ENCODE assay signal across 22 cellular contexts in the genomic region with DNA sequence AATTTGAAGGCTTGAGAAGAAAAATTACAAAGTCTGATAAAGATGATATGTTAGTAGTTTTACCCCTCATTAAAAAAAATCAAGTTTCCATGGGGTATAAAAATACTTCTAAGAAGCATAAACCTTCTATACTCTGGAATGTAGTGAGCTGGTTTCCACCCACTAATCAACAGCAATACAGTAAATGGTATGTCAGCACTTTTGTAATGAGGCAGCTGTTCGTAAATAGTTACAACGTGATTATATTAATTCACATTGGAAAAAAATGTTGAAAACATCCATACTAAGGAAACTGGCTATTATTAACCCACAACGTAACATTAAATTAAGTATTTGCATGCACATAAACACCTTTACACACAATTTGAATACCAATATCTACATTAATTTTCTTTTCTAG.
DNase-seq lines count a peak whose midpoint lies in the region; ATAC-seq, FAIRE-seq and TF ChIP-seq lines count a peak whose summit lies in the region.
"Had no signal": no experiment of that assay in that cellular context is flagged by ENCODE, and none has a peak within 500 bp of the region (broad histone marks: within the 10 kb centered on the region; RNA-seq: fewer than 3 reads in every experiment).

No MANE protein-coding gene starts in this region.

- no peak overlapping the region for H2AFZ ChIP-seq in IMR-90 (replicated peaks; ENCODE audit: low read length, poor library complexity)
- H2AFZ ChIP-seq in K562 (ENCODE audit: low read depth, low read length) = no peak overlapping the region

- no peak overlapping the region for H3K23ac ChIP-seq in IMR-90 (ENCODE audit: low read depth, low read length)

- H3K4me2 ChIP-seq in A549 (no peak overlapping the region), IMR-90 (ENCODE audit: low read depth, low read length) (no peak overlapping the region), K562 (ENCODE audit: insufficient read depth, low read length) (no peak overlapping the region)
- H3K4me2 ChIP-seq: BLaER1 treated with 17β-estradiol and CSF1 and Interleukin-3, amounts not matched to agents 10 nM and 100 nM had no signal

- dilution Hi-C loops in IMR-90 (cut with HindIII; ENCODE audit: low sequenced_read_pairs, unreplicated experiment) = no loop called here

- H4K20me1 ChIP-seq in IMR-90 (ENCODE audit: insufficient read depth, low read length) (no peaks in the 10 kb centered on the region), K562 (replicated peaks; ENCODE audit: control insufficient read depth, insufficient read depth, low read length) (no peaks in the 10 kb centered on the region)
- H4K20me1 ChIP-seq: BLaER1 treated with 17β-estradiol and CSF1 and Interleukin-3, amounts not matched to agents 10 nM and 100 nM had no signal

- H3K14ac ChIP-seq in IMR-90 (replicated peaks; ENCODE audit: low read depth, low read length) = no peak overlapping the region

- no peak overlapping the region for H3K9ac ChIP-seq in IMR-90 (ENCODE audit: low read depth, low read length)
- H3K9ac ChIP-seq in K562 (ENCODE audit: insufficient read depth in 1 of 2, low read depth in 2 of 2, low read length in 2 of 2) = no peak overlapping the region
- H3K9ac ChIP-seq: BLaER1 treated with 17β-estradiol and CSF1 and Interleukin-3, amounts not matched to agents 10 nM and 100 nM had no signal

- in situ Hi-C loops in IMR-90 (cut with MboI; ENCODE audit: low sequenced_read_pairs) (no loop called here), K562 (cut with MboI) (no loop called here)

- TF ChIP-seq CTCF in A549 (IDR thresholded peaks at IDR 0.05) (no peak), IMR-90 (conservative IDR thresholded peaks at IDR 0.05; ENCODE audit: low read depth, low read length) (no peak), K562 (IDR thresholded peaks at IDR 0.05 in 2 of 3, conservative IDR thresholded peaks at IDR 0.05 in 1 of 3; ENCODE audit: insufficient read depth in 2 of 3, low read depth in 1 of 3, low read length in 3 of 3) (no peak), stomach (IDR thresholded peaks at IDR 0.05) (no peak), GM10248 (IDR thresholded peaks at IDR 0.05; ENCODE audit: control extremely low read depth, extremely low read depth, low read depth, missing control alignments) (no peak)

- no peak overlapping the region for H3K18ac ChIP-seq in IMR-90 (ENCODE audit: low read depth, low read length)

- WGBS in A549 (ENCODE audit: missing lambda C conversion rate) = 29% methylated on average over 3 of the region's 3 CpGs
- no CpG with 5 or more reads among the region's 3 CpGs for WGBS in IMR-90 (ENCODE audit: extremely low coverage in 2 of 2, insufficient read length in 1 of 2), 2 experiments
- 3% methylated on average over 3 of the region's 3 CpGs for WGBS in K562 (ENCODE audit: insufficient coverage, low coverage, missing lambda C conversion rate)
- WGBS in stomach, 5 donors = 57 to 72% (median 69%) methylated on average over 3 of the region's 3 CpGs

- no peak overlapping the region for H2BK15ac ChIP-seq in IMR-90 (ENCODE audit: low read depth, low read length)

- H2AK5ac ChIP-seq in IMR-90 (ENCODE audit: low read depth, low read length) = no peak overlapping the region

- no peak overlapping the region for H2BK5ac ChIP-seq in IMR-90 (ENCODE audit: low read depth, low read length, poor library complexity, severe bottlenecking)

- no peak for TF ChIP-seq POLR2A in A549 (IDR thresholded peaks at IDR 0.05; ENCODE audit: low read length)
- no peak for TF ChIP-seq POLR2A in IMR-90 (IDR thresholded peaks at IDR 0.05; ENCODE audit: low read depth, low read length)
- TF ChIP-seq POLR2A in K562 (conservative IDR thresholded peaks at IDR 0.05) = no peak
- TF ChIP-seq POLR2A in stomach (IDR thresholded peaks at IDR 0.05) = no peak

- H3K36me3 ChIP-seq in IMR-90 (ENCODE audit: control insufficient read depth, insufficient read depth, low read length) (no peaks in the 10 kb centered on the region), K562 (ENCODE audit: control insufficient read depth, insufficient read depth, low read length) (no peaks in the 10 kb centered on the region), stomach (no peaks in the 10 kb centered on the region)
- H3K36me3 ChIP-seq: BLaER1 treated with 17β-estradiol and CSF1 and Interleukin-3, amounts not matched to agents 10 nM and 100 nM had no signal

- no peak overlapping the region for H4K5ac ChIP-seq in IMR-90 (ENCODE audit: low read depth, low read length)

- no peaks in the 10 kb centered on the region for H3K9me1 ChIP-seq in IMR-90 (ENCODE audit: insufficient read depth, low read length)
- no peaks in the 10 kb centered on the region for H3K9me1 ChIP-seq in K562 (ENCODE audit: control insufficient read depth, insufficient read depth, low read length)

- no peak for DNase-seq in A549 (ENCODE audit: low read depth in 1 of 2, low spot score in 1 of 2)
- no peak for DNase-seq in IMR-90
- no peak for DNase-seq in K562 (ENCODE audit: extremely low read depth in 1 of 4, low spot score in 3 of 4)
- no peak for DNase-seq in stomach
- no peak for DNase-seq in GM10248 (ENCODE audit: extremely low spot score)
- no peak for DNase-seq in kidney tubule cell (ENCODE audit: low spot score)
- DNase-seq: 8988T; AML-193; Caco-2; Calu3; CD4-positive, alpha-beta T cell; CD8-positive, alpha-beta T cell; DMS79 treated with DMSO at 0.1 percent for 48 hours; GF-D8 had no signal

- no peaks in the 10 kb centered on the region for H3K27me3 ChIP-seq in IMR-90 (ENCODE audit: control insufficient read depth, insufficient read depth, low read length)
- H3K27me3 ChIP-seq in K562 (ENCODE audit: control insufficient read depth in 2 of 2, insufficient read depth in 2 of 2, low read length in 2 of 2) = no peaks in the 10 kb centered on the region
- H3K27me3 ChIP-seq in stomach = no peaks in the 10 kb centered on the region
- H3K27me3 ChIP-seq: BLaER1 treated with 17β-estradiol and CSF1 and Interleukin-3, amounts not matched to agents 10 nM and 100 nM had no signal

- no peak overlapping the region for H3K27ac ChIP-seq in A549
- H3K27ac ChIP-seq in IMR-90 (ENCODE audit: insufficient read depth, low read length) = no peak overlapping the region
- H3K27ac ChIP-seq in K562 (ENCODE audit: extremely low read depth, low read depth, low read length) = no peak overlapping the region
- H3K27ac ChIP-seq in stomach = no peak overlapping the region
- H3K27ac ChIP-seq: BLaER1 treated with 17β-estradiol and CSF1 and Interleukin-3, amounts not matched to agents 10 nM and 100 nM; C4-2B had no signal

- TF ChIP-seq RAD21 in A549 (conservative IDR thresholded peaks at IDR 0.05 in 1 of 2, IDR thresholded peaks at IDR 0.05 in 1 of 2) = no peak
- no peak for TF ChIP-seq RAD21 in IMR-90 (IDR thresholded peaks at IDR 0.05; ENCODE audit: low read length)
- no peak for TF ChIP-seq RAD21 in K562 (CRISPR knock-in tag; conservative IDR thresholded peaks at IDR 0.05 in 1 of 2, IDR thresholded peaks at IDR 0.05 in 1 of 2)

- H3K4me3 ChIP-seq in A549 (no peak overlapping the region), IMR-90 (ENCODE audit: insufficient read depth, low read depth, low read length) (no peak overlapping the region), K562 (no peak overlapping the region), stomach (no peak overlapping the region)
- H3K4me3 ChIP-seq: BLaER1 treated with 17β-estradiol and CSF1 and Interleukin-3, amounts not matched to agents 10 nM and 100 nM; GM12878 had no signal

- H4K91ac ChIP-seq in IMR-90 (ENCODE audit: insufficient read depth, low read depth, low read length) = no peak overlapping the region

- no peaks in the 10 kb centered on the region for H3K79me1 ChIP-seq in IMR-90 (ENCODE audit: low read depth in 1 of 2, low read length in 2 of 2)

- H2BK120ac ChIP-seq in IMR-90 (ENCODE audit: low read depth, low read length) = no peak overlapping the region

- no peak for ATAC-seq in A549
- no peak for ATAC-seq in IMR-90 (ENCODE audit: low read depth)
- no peak for ATAC-seq in K562
- ATAC-seq: CD8-positive, alpha-beta T cell; GM12878 had no signal

- no peak overlapping the region for H3K4ac ChIP-seq in IMR-90 (ENCODE audit: low read depth, low read length)

- H3K4me1 ChIP-seq in A549 (no peaks in the 10 kb centered on the region), IMR-90 (ENCODE audit: control insufficient read depth, insufficient read depth, low read length) (no peaks in the 10 kb centered on the region), K562 (replicated peaks in 1 of 2; ENCODE audit: control insufficient read depth in 2 of 2, insufficient read depth in 2 of 2, low read length in 2 of 2) (no peaks in the 10 kb centered on the region), stomach (no peaks in the 10 kb centered on the region)
- H3K4me1 ChIP-seq: BLaER1 treated with 17β-estradiol and CSF1 and Interleukin-3, amounts not matched to agents 10 nM and 100 nM; Caco-2 had no signal

- POLR2A ChIA-PET in A549 (lab: Yijun Ruan, JAX) = no interaction called here
- POLR2A ChIA-PET in IMR-90 (lab: Charles Lee; ENCODE audit: unreplicated experiment) = no interaction called here
- POLR2A ChIA-PET in K562 (lab: Yijun Ruan, JAX) = no interaction called here
- POLR2A ChIA-PET in GM10248 (lab: Yijun Ruan, JAX) = no interaction called here

- TF ChIP-seq EP300 in A549 (IDR thresholded peaks at IDR 0.05) (no peak), K562 (IDR thresholded peaks at IDR 0.05; ENCODE audit: low read length) (no peak), stomach (IDR thresholded peaks at IDR 0.05) (no peak)

- H3K9me3 ChIP-seq in A549 (no peaks in the 10 kb centered on the region), IMR-90 (ENCODE audit: control insufficient read depth, insufficient read depth, low read length) (peaks cover 7% of the 10 kb centered on the region; the same call in 1 of the 2 replicates), K562 (replicated peaks; ENCODE audit: control insufficient read depth, insufficient read depth, low read depth, low read length) (no peaks in the 10 kb centered on the region), stomach (no peaks in the 10 kb centered on the region)
- H3K9me3 ChIP-seq: BLaER1 treated with 17β-estradiol and CSF1 and Interleukin-3, amounts not matched to agents 10 nM and 100 nM; Caco-2 had no signal

- FAIRE-seq in A549 (lab: Jason Lieb, UNC) (no peak), K562 (lab: Jason Lieb, UNC) (no peak)
- FAIRE-seq: A204.1, D721Med, G401.6, GM12878, GM12892, GM18507 had no signal

- no peak overlapping the region for H2BK20ac ChIP-seq in IMR-90 (ENCODE audit: low read depth, low read length)

- H2AK9ac ChIP-seq in IMR-90 (replicated peaks; ENCODE audit: low read depth, low read length, poor library complexity) = no peak overlapping the region

- H4K8ac ChIP-seq in IMR-90 (ENCODE audit: low read depth in 2 of 2, low read length in 2 of 2) = no peak overlapping the region

- no TSS peak for BruUV-seq in IMR-90 (replicated peaks; lab: Mats Ljungman, UMichigan)
- no TSS peak for BruUV-seq in K562 (replicated peaks; lab: Mats Ljungman, UMichigan)

- H3K56ac ChIP-seq in IMR-90 (ENCODE audit: extremely low read depth, insufficient read depth, low read length) = no peak overlapping the region

- H3K79me2 ChIP-seq in K562 (ENCODE audit: control insufficient read depth, insufficient read depth, low read length) = no peaks in the 10 kb centered on the region

- CTCF ChIA-PET in A549 (lab: Yijun Ruan, JAX) = no interaction called here
- CTCF ChIA-PET in IMR-90 (lab: Yijun Ruan, JAX) = interaction anchor here (0.6 kb wide), 1 partner anchor 133 kb away, joined by 6 read pairs; no protein-coding TSS in a partner anchor
- CTCF ChIA-PET in K562 (lab: Yijun Ruan, JAX; ENCODE audit: low intra/inter-chr PET ratio) = no interaction called here
- CTCF ChIA-PET in GM10248 (lab: Yijun Ruan, JAX) = no interaction called here

- intact Hi-C loops in IMR-90 (cut with micrococcal nuclease) (no loop called here), K562 (cut with micrococcal nuclease) (no loop called here), stomach (cut with DNase I; ENCODE audit: low total_unique reads) (no loop called here)

Comparison
In these comparisons a context has a peak if more than half of its experiments do, and no peak if none do; other contexts are left out.
1. Of the 35 proteins assayed by ChIP-seq in both K562 and A549: peak only in K562: none; only in A549: none; in both: MAFK; in neither: 34.